8 cellular contexts compared by ENCODE assay signal in the genomic region with DNA sequence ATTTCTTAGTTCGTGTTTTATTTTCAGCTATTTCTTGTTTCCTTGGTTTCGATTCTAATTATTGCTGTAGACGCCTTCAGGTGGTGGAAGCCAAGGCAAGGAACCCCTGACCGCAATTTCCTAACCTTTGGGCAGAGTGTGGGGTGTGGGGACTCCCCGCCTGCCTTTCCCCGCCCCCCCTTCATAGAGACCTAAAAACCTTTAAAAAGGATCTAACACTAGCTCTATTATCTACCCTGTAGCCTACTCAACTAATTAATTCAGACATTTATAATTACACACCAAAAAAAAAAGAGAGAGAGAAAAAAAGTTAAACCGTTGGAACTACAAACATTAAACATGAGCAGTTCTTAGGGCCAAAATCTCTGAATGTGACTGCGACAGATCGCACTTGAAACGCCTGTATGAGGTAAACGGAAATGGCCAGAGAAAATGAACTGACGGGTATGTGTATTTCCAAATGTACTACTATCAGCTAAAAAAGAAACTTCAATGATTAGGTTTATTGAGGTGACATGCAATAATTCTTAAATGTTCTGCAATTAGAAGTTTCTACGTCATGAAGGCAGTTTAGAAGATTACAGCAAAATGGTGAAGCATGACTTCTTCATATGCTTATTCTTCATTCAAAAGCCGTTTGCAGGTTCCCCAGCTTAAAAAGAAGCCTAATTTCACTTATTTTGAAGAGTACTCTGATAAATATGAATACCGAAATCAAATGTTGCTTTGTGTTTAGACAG. TPM values are rescaled to one million over a fixed set of nuclear protein-coding genes. Genes with fewer than 3 reads are reported as not detected.
A peak's percentile ranks its signal among the peaks of the same experiment; 100 is the strongest.
DNase-seq lines count a peak whose midpoint lies in the region; ATAC-seq, FAIRE-seq and TF ChIP-seq lines count a peak whose summit lies in the region.

No MANE protein-coding gene starts in this region.

- H4K20me1 ChIP-seq in HepG2 (ENCODE audit: insufficient read depth, low read length): no peaks in the 10 kb centered on the region

- H3K27ac ChIP-seq in ascending aorta: peak overlapping the region; percentile 87 to 95
- H3K27ac ChIP-seq in HepG2 (ENCODE audit: extremely low read length, insufficient read depth, low read length): no peak overlapping the region

- TSS peak; percentile 82 for BruUV-seq in HepG2 (replicated peaks; lab: Mats Ljungman, UMichigan)

- TF ChIP-seq EP300 in HepG2 (IDR thresholded peaks at IDR 0.05; ENCODE audit: low read depth in 2 of 2, low read length in 2 of 2) (no peak), HepG2 (CRISPR knock-in tag; IDR thresholded peaks at IDR 0.05; ENCODE audit: borderline replicate concordance) (no peak)

- TF ChIP-seq RAD21 in HepG2 (CRISPR knock-in tag; IDR thresholded peaks at IDR 0.05): no peak

- H3K4me2 ChIP-seq in HepG2 (ENCODE audit: low read depth, low read length): peak overlapping the region; percentile 94

- H3K27me3 ChIP-seq in ascending aorta (no peaks in the 10 kb centered on the region), HepG2 (ENCODE audit: control insufficient read depth in 1 of 2, insufficient read depth in 2 of 2, low read length in 2 of 2) (no peaks in the 10 kb centered on the region; a peak in 2 of 5 replicates)

- peak overlapping the region; percentile 72 for H2AFZ ChIP-seq in HepG2 (ENCODE audit: low read length)

- in situ Hi-C loops in HepG2 (cut with HindIII; ENCODE audit: extremely low pct_ligation_motif_present, low pct_unique_long_range_greater_than_20kb): no loop called here

- no peaks in the 10 kb centered on the region for H3K36me3 ChIP-seq in ascending aorta
- H3K36me3 ChIP-seq in HepG2 (replicated peaks in 1 of 2; ENCODE audit: control insufficient read depth in 1 of 2, insufficient read depth in 2 of 2, low read length in 2 of 2): no peaks in the 10 kb centered on the region

- DNase-seq in RPMI7951 (ENCODE audit: low read depth): peak; percentile 20
- DNase-seq in ascending aorta (ENCODE audit: low spot score in 2 of 2): no peak
- DNase-seq in HepG2 (ENCODE audit: low spot score): no peak
- peak; percentile 38 for DNase-seq in stimulated activated CD8-positive, alpha-beta memory T cell treated with anti-CD3 and anti-CD28 coated beads, Interleukin-4, amount 100 ng/mL, for 24 hours (ENCODE audit: low read depth)
- DNase-seq in amniotic stem cell (lab: John Stamatoyannopoulos, UW): no peak
- no peak for DNase-seq in D721Med (ENCODE audit: insufficient read length, low spot score)

- H3K4me3 ChIP-seq in ascending aorta (peak overlapping the region; percentile 81 to 98), HepG2 (replicated peaks in 1 of 3; ENCODE audit: insufficient read depth in 1 of 3, low read depth in 2 of 3, low read length in 3 of 3) (peak overlapping the region; percentile 71 to 90 (median 80))

- peak overlapping the region; percentile 86 for H3K9ac ChIP-seq in HepG2 (ENCODE audit: insufficient read depth, low read depth, low read length)

- 48% methylated on average over 15 of the region's 15 CpGs for WGBS in HepG2 (ENCODE audit: low lambda C conversion rate)

- CTCF ChIA-PET in HepG2 (lab: Yijun Ruan, JAX; ENCODE audit: low intra/inter-chr PET ratio, low total read pairs): no interaction called here

- ATAC-seq in GM18508 (IDR thresholded peaks at IDR 0.05; ENCODE audit: insufficient read depth, unreplicated experiment): peak; percentile 23
- ATAC-seq in HG02759 (IDR thresholded peaks at IDR 0.05; ENCODE audit: unreplicated experiment): peak; percentile 34
- no peak for ATAC-seq in HepG2

- no peak for FAIRE-seq in HepG2 (lab: Jason Lieb, UNC)
- FAIRE-seq in D721Med (lab: Jason Lieb, UNC): no peak

- intact Hi-C loops in ascending aorta (cut with DNase I): loop anchor here (1.0 to 5.0 kb wide), 4 partner anchors 20 to 346 kb away; partner anchors contain the start of gene FBXL17
- intact Hi-C loops in HepG2 (cut with micrococcal nuclease; ENCODE audit: unreplicated experiment): loop anchor here (1.0 to 5.0 kb wide), 2 partner anchors 19 to 41 kb away; partner anchors contain the start of gene FER

- peaks cover 0 to 8% of the 10 kb centered on the region in 2 donors for H3K4me1 ChIP-seq in ascending aorta
- peaks cover 21% of the 10 kb centered on the region for H3K4me1 ChIP-seq in HepG2 (ENCODE audit: insufficient read depth, low read length)

- H3K79me2 ChIP-seq in HepG2 (ENCODE audit: insufficient read depth, low read length): no peaks in the 10 kb centered on the region

- H3K9me3 ChIP-seq in ascending aorta: no peaks in the 10 kb centered on the region
- no peaks in the 10 kb centered on the region for H3K9me3 ChIP-seq in HepG2 (ENCODE audit: low read length)

- TF ChIP-seq POLR2A in HepG2 (IDR thresholded peaks at IDR 0.05; ENCODE audit: insufficient read depth in 1 of 2, low read depth in 2 of 2, low read length in 2 of 2): no peak

- TF ChIP-seq CTCF in ascending aorta (IDR thresholded peaks at IDR 0.05) (no peak), HepG2 (CRISPR knock-in tag; IDR thresholded peaks at IDR 0.05) (no peak), D721Med (IDR thresholded peaks at IDR 0.05; ENCODE audit: insufficient read depth, missing control alignments) (no peak)

- POLR2A ChIA-PET in HepG2 (lab: Yijun Ruan, JAX): interaction anchor here (1.5 to 3.2 kb wide), 3 partner anchors 20 to 347 kb away, joined by 5 to 46 read pairs (median 9); partner anchors contain the start of genes FBXL17 and FER

TF ChIP-seq in HepG2, 621 proteins besides CTCF, POLR2A, EP300 and RAD21:
- TF ChIP-seq ZNF766 (CRISPR knock-in tag; IDR thresholded peaks at IDR 0.05; ENCODE audit: borderline replicate concordance) (no peak), ZBTB2 (CRISPR knock-in tag; IDR thresholded peaks at IDR 0.05; ENCODE audit: low read depth) (no peak), SAFB2 (CRISPR knock-in tag; IDR thresholded peaks at IDR 0.05; ENCODE audit: borderline replicate concordance, low read depth) (0 out of 2 replicates have a peak, but pooled peaks have one; percentile 1), MEF2D (CRISPR knock-in tag; IDR thresholded peaks at IDR 0.05) (no peak), ZSCAN21 (CRISPR knock-in tag; IDR thresholded peaks at IDR 0.05; ENCODE audit: borderline replicate concordance) (no peak), ZMYM3 (CRISPR knock-in tag; IDR thresholded peaks at IDR 0.05) (no peak)
- TF ChIP-seq, protein P1, sequence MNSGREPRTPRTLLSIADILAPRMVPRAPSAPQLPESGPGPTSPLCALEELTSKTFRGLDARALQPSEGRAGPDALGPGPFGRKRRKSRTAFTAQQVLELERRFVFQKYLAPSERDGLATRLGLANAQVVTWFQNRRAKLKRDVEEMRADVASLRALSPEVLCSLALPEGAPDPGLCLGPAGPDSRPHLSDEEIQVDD (CRISPR knock-in tag; IDR thresholded peaks at IDR 0.05; ENCODE audit: borderline replicate concordance): no peak
- TF ChIP-seq, protein P2, sequence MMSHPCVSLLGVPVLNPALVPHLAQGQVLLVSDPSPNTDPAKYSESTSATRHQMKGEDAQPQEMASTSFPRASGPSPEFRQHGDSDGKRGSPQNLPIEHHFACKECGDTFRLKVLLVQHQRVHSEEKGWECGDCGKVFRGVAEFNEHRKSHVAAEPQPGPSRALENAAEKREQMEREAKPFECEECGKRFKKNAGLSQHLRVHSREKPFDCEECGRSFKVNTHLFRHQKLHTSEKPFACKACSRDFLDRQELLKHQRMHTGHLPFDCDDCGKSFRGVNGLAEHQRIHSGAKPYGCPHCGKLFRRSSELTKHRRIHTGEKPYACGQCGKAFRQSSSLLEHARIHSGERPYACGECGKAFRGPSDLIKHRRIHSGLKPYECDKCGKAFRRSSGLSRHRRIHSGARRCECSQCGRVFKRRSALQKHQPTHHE (CRISPR knock-in tag; IDR thresholded peaks at IDR 0.05; ENCODE audit: borderline replicate concordance): no peak

RNA-seq across cellular contexts. Expression of gene FER, which starts 19.0 kb away (rescaled TPM):
- total RNA-seq in RPMI7951 (2014; rRNA removed; shearing (Covaris generic)): 13.2 and 14.1 TPM in 2 replicates
- total RNA-seq in ascending aorta (11.8 TPM), HepG2 (2016; rRNA removed; fragmentation: Illumina TruSeq; extraction: Trizol) (29.0 and 50.4 TPM in 2 replicates)
- 7.0 and 7.7 TPM in 2 replicates for total RNA-seq in HepG2 (2016; cell fraction: cytosol; rRNA removed; fragmentation: Illumina TruSeq; extraction: Trizol; ENCODE audit: low read depth)
- 28.5 and 55.0 TPM in 2 replicates for total RNA-seq in HepG2 (2016; cell fraction: insoluble cytoplasmic fraction; rRNA removed; fragmentation: Illumina TruSeq; extraction: Trizol)
- total RNA-seq in HepG2 (2016; cell fraction: membrane; rRNA removed; fragmentation: Illumina TruSeq; extraction: Trizol): 7.8 and 7.9 TPM in 2 replicates
- 57.2 and 62.0 TPM in 2 replicates for total RNA-seq in HepG2 (2016; cell fraction: nucleus; rRNA removed; fragmentation: Illumina TruSeq; extraction: Trizol)
- 6.0 and 7.9 TPM in 2 replicates for polyA plus RNA-seq in HepG2 (2011; rRNA removed)
- polyA plus RNA-seq in HepG2 (2011; cell fraction: cytosol; rRNA removed): 2.8 and 4.9 TPM in 2 replicates
- 5.2 and 6.2 TPM in 2 replicates for polyA plus RNA-seq in HepG2 (2011; cell fraction: nucleus; rRNA removed)
- 6.6 and 12.7 TPM in 2 replicates for polyA plus RNA-seq in HepG2 (2012)
- 1.4 and 2.0 TPM in 2 replicates for polyA plus RNA-seq in HepG2 (2016; cell fraction: cytosol; fragmentation: Illumina TruSeq; extraction: Trizol; ENCODE audit: low read depth)
- 13.4 and 16.6 TPM in 2 replicates for polyA plus RNA-seq in HepG2 (2016; cell fraction: insoluble cytoplasmic fraction; fragmentation: Illumina TruSeq; extraction: Trizol; ENCODE audit: low read depth)
- 1.3 and 1.7 TPM in 2 replicates for polyA plus RNA-seq in HepG2 (2016; cell fraction: membrane; fragmentation: Illumina TruSeq; extraction: Trizol; ENCODE audit: low read depth)
- polyA plus RNA-seq in HepG2 (2016; cell fraction: nucleus; fragmentation: Illumina TruSeq; extraction: Trizol; ENCODE audit: insufficient read depth, low read depth): 9.0 and 9.1 TPM in 2 replicates
- 12.5 and 21.6 TPM in 2 replicates for polyA minus RNA-seq in HepG2 (2011; rRNA and poly(A)+ RNA removed; ENCODE audit: low replicate concordance)
- 23.5 and 30.5 TPM in 2 replicates for polyA minus RNA-seq in HepG2 (2011; cell fraction: cytosol; rRNA and poly(A)+ RNA removed)
- 105 and 120 TPM in 2 replicates for polyA minus RNA-seq in HepG2 (2011; cell fraction: nucleus; rRNA and poly(A)+ RNA removed)

Comparison
In these comparisons a context has a peak if more than half of its experiments do, and no peak if none do; other contexts are left out.
1. DNase-seq: peak in RPMI7951 (single experiment) and stimulated activated CD8-positive, alpha-beta memory T cell treated with anti-CD3 and anti-CD28 coated beads, Interleukin-4, amount 100 ng/mL, for 24 hours (single experiment); none in ascending aorta (0 of 2), HepG2 (single experiment), amniotic stem cell (single experiment) and D721Med (single experiment).